In genomic region chrX:118183606-118184005, GRCh38 we compare ENCODE assay signal across 17 cellular contexts.
DNase-seq lines count a peak whose midpoint lies in the region; ATAC-seq, FAIRE-seq and TF ChIP-seq lines count a peak whose summit lies in the region.
"Had no signal": no experiment of that assay in that cellular context is flagged by ENCODE, and none has a peak within 500 bp of the region (broad histone marks: within the 10 kb centered on the region; RNA-seq: fewer than 3 reads in every experiment).

No MANE protein-coding gene starts in this region.

- CTCF ChIA-PET in K562 (lab: Yijun Ruan, JAX; ENCODE audit: low intra/inter-chr PET ratio): no interaction called here
- CTCF ChIA-PET in activated CD4-positive, alpha-beta T cell treated with anti-CD3 and anti-CD28 coated beads for 36 hours (lab: Charles Lee): no interaction called here
- CTCF ChIA-PET in naive thymus-derived CD4-positive, alpha-beta T cell (lab: Charles Lee): no interaction called here

- H3F3A ChIP-seq in DOHH2 (ENCODE audit: control insufficient read depth, insufficient read depth): no peaks in the 10 kb centered on the region

- H3K4me3 Mint-ChIP-seq in activated CD4-positive, alpha-beta T cell treated with anti-CD3 and anti-CD28 coated beads for 36 hours: no peak overlapping the region
- H3K4me3 Mint-ChIP-seq in naive thymus-derived CD4-positive, alpha-beta T cell: no peak overlapping the region
- H3K4me3 Mint-ChIP-seq: activated T-cell treated with anti-CD3 and anti-CD28 coated beads, Interleukin-2, amount 50 U/mL, for 72 hours; nephron progenitor cell had no signal

- no peak for FAIRE-seq in K562 (lab: Jason Lieb, UNC)

- H3K9me3 ChIP-seq in DOHH2 (ENCODE audit: control insufficient read depth, insufficient read depth, low read length) (no peaks in the 10 kb centered on the region), K562 (replicated peaks; ENCODE audit: control insufficient read depth, insufficient read depth, low read depth, low read length) (no peaks in the 10 kb centered on the region), liver (ENCODE audit: control insufficient read depth in 4 of 4, low read length in 3 of 4) (no peaks in the 10 kb centered on the region)
- no peaks in the 10 kb centered on the region for H3K9me3 ChIP-seq in naive thymus-derived CD4-positive, alpha-beta T cell (ENCODE audit: control insufficient read depth in 2 of 3, low read length in 3 of 3)

- H3K36me3 Mint-ChIP-seq in activated CD4-positive, alpha-beta T cell treated with anti-CD3 and anti-CD28 coated beads for 36 hours (ENCODE audit: low read depth): no peaks in the 10 kb centered on the region
- no peaks in the 10 kb centered on the region for H3K36me3 Mint-ChIP-seq in naive thymus-derived CD4-positive, alpha-beta T cell

- H3K27me3 ChIP-seq in DOHH2 (ENCODE audit: control insufficient read depth, low read length) (no peaks in the 10 kb centered on the region), K562 (ENCODE audit: control insufficient read depth in 2 of 2, insufficient read depth in 2 of 2, low read length in 2 of 2) (no peaks in the 10 kb centered on the region), liver (ENCODE audit: control insufficient read depth in 4 of 4, insufficient read depth in 4 of 4, low read length in 3 of 4) (no peaks in the 10 kb centered on the region)
- H3K27me3 ChIP-seq in naive thymus-derived CD4-positive, alpha-beta T cell (ENCODE audit: control insufficient read depth in 2 of 2, insufficient read depth in 2 of 2, low read length in 2 of 2): no peaks in the 10 kb centered on the region
- H3K27me3 ChIP-seq: cardiac muscle cell had no signal

- H3K79me2 ChIP-seq in DOHH2 (ENCODE audit: control insufficient read depth, low read length) (no peaks in the 10 kb centered on the region), K562 (ENCODE audit: control insufficient read depth, insufficient read depth, low read length) (no peaks in the 10 kb centered on the region)

- TF ChIP-seq RAD21 in Ishikawa (IDR thresholded peaks at IDR 0.05; ENCODE audit: low read depth) (peak; percentile 44), K562 (CRISPR knock-in tag; conservative IDR thresholded peaks at IDR 0.05 in 1 of 2, IDR thresholded peaks at IDR 0.05 in 1 of 2) (peak in 1 of 2 experiments; percentile 39; a peak in 2 of 4 replicates), liver (IDR thresholded peaks at IDR 0.05) (peak; percentile 41 to 63)

- H3K9me3 Mint-ChIP-seq in activated CD4-positive, alpha-beta T cell treated with anti-CD3 and anti-CD28 coated beads for 36 hours (ENCODE audit: low read depth): no peaks in the 10 kb centered on the region
- H3K9me3 Mint-ChIP-seq in naive thymus-derived CD4-positive, alpha-beta T cell: peaks cover 0 to 7% (median 0%) of the 10 kb centered on the region in 11 donors
- H3K9me3 Mint-ChIP-seq: activated T-cell treated with anti-CD3 and anti-CD28 coated beads, Interleukin-2, amount 50 U/mL, for 72 hours had no signal

- no peak overlapping the region for H3K4me2 ChIP-seq in DOHH2 (ENCODE audit: low read length)
- no peak overlapping the region for H3K4me2 ChIP-seq in K562 (ENCODE audit: insufficient read depth, low read length)

- TF ChIP-seq POLR2A in K562 (conservative IDR thresholded peaks at IDR 0.05): no peak

- H4K20me1 ChIP-seq in DOHH2 (ENCODE audit: control insufficient read depth, insufficient read depth, low read depth, low read length): no peaks in the 10 kb centered on the region
- no peaks in the 10 kb centered on the region for H4K20me1 ChIP-seq in K562 (replicated peaks; ENCODE audit: control insufficient read depth, insufficient read depth, low read length)

- POLR2A ChIA-PET in K562 (lab: Yijun Ruan, JAX): no interaction called here
- POLR2A ChIA-PET in activated CD4-positive, alpha-beta T cell treated with anti-CD3 and anti-CD28 coated beads for 36 hours (lab: Charles Lee): no interaction called here
- POLR2A ChIA-PET in naive thymus-derived CD4-positive, alpha-beta T cell (lab: Charles Lee): no interaction called here

- peaks cover 2% of the 10 kb centered on the region; the same call in 1 of the 2 replicates for H3K4me1 ChIP-seq in DOHH2 (ENCODE audit: control insufficient read depth, low read length)
- H3K4me1 ChIP-seq in K562 (replicated peaks in 1 of 2; ENCODE audit: control insufficient read depth in 2 of 2, insufficient read depth in 2 of 2, low read length in 2 of 2): no peaks in the 10 kb centered on the region
- no peaks in the 10 kb centered on the region for H3K4me1 ChIP-seq in liver (ENCODE audit: control insufficient read depth in 4 of 4, insufficient read depth in 4 of 4, low read length in 3 of 4)
- no peaks in the 10 kb centered on the region for H3K4me1 ChIP-seq in naive thymus-derived CD4-positive, alpha-beta T cell (ENCODE audit: control insufficient read depth in 2 of 2, insufficient read depth in 2 of 2, low read length in 2 of 2)

- H3K9ac ChIP-seq in K562 (ENCODE audit: insufficient read depth in 1 of 2, low read depth in 2 of 2, low read length in 2 of 2) (no peak overlapping the region), liver (ENCODE audit: low read depth in 1 of 2, low read length in 2 of 2) (no peak overlapping the region)

- H3K27ac Mint-ChIP-seq in activated CD4-positive, alpha-beta T cell treated with anti-CD3 and anti-CD28 coated beads for 36 hours: no peak overlapping the region
- H3K27ac Mint-ChIP-seq in naive thymus-derived CD4-positive, alpha-beta T cell: no peak overlapping the region
- H3K27ac Mint-ChIP-seq: activated T-cell treated with anti-CD3 and anti-CD28 coated beads, Interleukin-2, amount 50 U/mL, for 72 hours; nephron progenitor cell had no signal

- TF ChIP-seq CTCF in DOHH2 (IDR thresholded peaks at IDR 0.05; ENCODE audit: low read depth, low read length, poor library complexity, severe bottlenecking): peak; percentile 43
- 0 out of 6 replicates have a peak, but pooled peaks of 2 of the 3 experiments have one; percentile 15 to 24 for TF ChIP-seq CTCF in K562 (IDR thresholded peaks at IDR 0.05 in 2 of 3, conservative IDR thresholded peaks at IDR 0.05 in 1 of 3; ENCODE audit: insufficient read depth in 2 of 3, low read depth in 1 of 3, low read length in 3 of 3)
- peak; percentile 27 for TF ChIP-seq CTCF in liver (IDR thresholded peaks at IDR 0.05; ENCODE audit: low read depth, low read length, missing input control)

- no peaks in the 10 kb centered on the region for H3K9me1 ChIP-seq in K562 (ENCODE audit: control insufficient read depth, insufficient read depth, low read length)

- no peak overlapping the region for H3K27ac ChIP-seq in DOHH2 (ENCODE audit: low read depth, low read length)
- H3K27ac ChIP-seq in K562 (ENCODE audit: extremely low read depth, low read depth, low read length): no peak overlapping the region
- H3K27ac ChIP-seq in liver (ENCODE audit: low read depth in 1 of 2, low read length in 2 of 2): no peak overlapping the region
- H3K27ac ChIP-seq in naive thymus-derived CD4-positive, alpha-beta T cell (ENCODE audit: low read depth, low read length): no peak overlapping the region
- H3K27ac ChIP-seq: cardiac muscle cell had no signal

- DNase-seq in K562 (ENCODE audit: extremely low read depth in 1 of 4, low spot score in 3 of 4): no peak
- no peak for DNase-seq in UCSD-AML1 (lab: John Stamatoyannopoulos, UW; ENCODE audit: unreplicated experiment)
- no peak for DNase-seq in activated CD4-positive, alpha-beta T cell treated with anti-CD3 and anti-CD28 coated beads for 36 hours
- DNase-seq in naive thymus-derived CD4-positive, alpha-beta T cell: no peak
- DNase-seq: activated T-cell treated with anti-CD3 and anti-CD28 coated beads, Interleukin-2, amount 50 U/mL, for 72 hours; DMS 273 treated with DMSO at 0.1 percent for 48 hours; effector CD8-positive, alpha-beta T cell; foreskin fibroblast; NCI-H1048; nephron progenitor cell; Right ventricle myocardium superior had no signal

- WGBS in K562 (ENCODE audit: insufficient coverage, low coverage, missing lambda C conversion rate): 15% methylated on average over 1 of the region's 1 CpG
- 86% methylated on average over 1 of the region's 1 CpG for WGBS in liver

- in situ Hi-C loops in K562 (cut with MboI): no loop called here

- intact Hi-C loops in K562 (cut with micrococcal nuclease): no loop called here
- intact Hi-C loops in activated CD4-positive, alpha-beta T cell treated with anti-CD3 and anti-CD28 coated beads for 36 hours (cut with DNase I, micrococcal nuclease): no loop called here
- intact Hi-C loops in naive thymus-derived CD4-positive, alpha-beta T cell (cut with micrococcal nuclease): no loop called here

- H3K9me2 ChIP-seq in DOHH2 (replicated peaks; ENCODE audit: control insufficient read depth, low read length): no peaks in the 10 kb centered on the region

- TF ChIP-seq EP300 in Ishikawa (IDR thresholded peaks at IDR 0.05; ENCODE audit: borderline replicate concordance) (no peak), K562 (IDR thresholded peaks at IDR 0.05; ENCODE audit: low read length) (no peak)

- no peaks in the 10 kb centered on the region for H3K27me3 Mint-ChIP-seq in activated CD4-positive, alpha-beta T cell treated with anti-CD3 and anti-CD28 coated beads for 36 hours
- no peaks in the 10 kb centered on the region for H3K27me3 Mint-ChIP-seq in naive thymus-derived CD4-positive, alpha-beta T cell

- H2AFZ ChIP-seq in K562 (ENCODE audit: low read depth, low read length): no peak overlapping the region

- H3K4me3 ChIP-seq in DOHH2 (ENCODE audit: low read length) (no peak overlapping the region), K562 (no peak overlapping the region), liver (ENCODE audit: low read depth in 1 of 3, low read length in 3 of 3) (no peak overlapping the region)
- no peak overlapping the region for H3K4me3 ChIP-seq in naive thymus-derived CD4-positive, alpha-beta T cell (ENCODE audit: low read length)
- H3K4me3 ChIP-seq: cardiac muscle cell, lung had no signal

- H3K4me1 Mint-ChIP-seq in activated CD4-positive, alpha-beta T cell treated with anti-CD3 and anti-CD28 coated beads for 36 hours: no peaks in the 10 kb centered on the region
- no peaks in the 10 kb centered on the region for H3K4me1 Mint-ChIP-seq in naive thymus-derived CD4-positive, alpha-beta T cell
- H3K4me1 Mint-ChIP-seq: nephron progenitor cell had no signal

- H3K36me3 ChIP-seq in DOHH2 (ENCODE audit: control insufficient read depth, low read length): no peaks in the 10 kb centered on the region
- no peaks in the 10 kb centered on the region for H3K36me3 ChIP-seq in K562 (ENCODE audit: control insufficient read depth, insufficient read depth, low read length)
- no peaks in the 10 kb centered on the region for H3K36me3 ChIP-seq in liver (ENCODE audit: control insufficient read depth in 4 of 4, insufficient read depth in 3 of 4, low read depth in 1 of 4, low read length in 3 of 4)
- H3K36me3 ChIP-seq in naive thymus-derived CD4-positive, alpha-beta T cell (ENCODE audit: control insufficient read depth in 2 of 3, insufficient read depth in 3 of 3, low read length in 3 of 3): no peaks in the 10 kb centered on the region
- H3K36me3 ChIP-seq: cardiac muscle cell had no signal

- no peak for ATAC-seq in K562
- ATAC-seq in activated CD4-positive, alpha-beta T cell treated with anti-CD3 and anti-CD28 coated beads for 36 hours: no peak
- no peak for ATAC-seq in naive thymus-derived CD4-positive, alpha-beta T cell
- no peak for ATAC-seq in HG02981 (IDR thresholded peaks at IDR 0.05; ENCODE audit: unreplicated experiment)
- ATAC-seq: activated T-cell treated with anti-CD3 and anti-CD28 coated beads, Interleukin-2, amount 50 U/mL, for 72 hours had no signal

- BruUV-seq in K562 (replicated peaks; lab: Mats Ljungman, UMichigan): no TSS peak

TF ChIP-seq in liver, 16 proteins besides CTCF, POLR2A, EP300 and RAD21 (continues in another document):
- TF ChIP-seq TAF1 (conservative IDR thresholded peaks at IDR 0.05): no peak
